In the genomic region with DNA sequence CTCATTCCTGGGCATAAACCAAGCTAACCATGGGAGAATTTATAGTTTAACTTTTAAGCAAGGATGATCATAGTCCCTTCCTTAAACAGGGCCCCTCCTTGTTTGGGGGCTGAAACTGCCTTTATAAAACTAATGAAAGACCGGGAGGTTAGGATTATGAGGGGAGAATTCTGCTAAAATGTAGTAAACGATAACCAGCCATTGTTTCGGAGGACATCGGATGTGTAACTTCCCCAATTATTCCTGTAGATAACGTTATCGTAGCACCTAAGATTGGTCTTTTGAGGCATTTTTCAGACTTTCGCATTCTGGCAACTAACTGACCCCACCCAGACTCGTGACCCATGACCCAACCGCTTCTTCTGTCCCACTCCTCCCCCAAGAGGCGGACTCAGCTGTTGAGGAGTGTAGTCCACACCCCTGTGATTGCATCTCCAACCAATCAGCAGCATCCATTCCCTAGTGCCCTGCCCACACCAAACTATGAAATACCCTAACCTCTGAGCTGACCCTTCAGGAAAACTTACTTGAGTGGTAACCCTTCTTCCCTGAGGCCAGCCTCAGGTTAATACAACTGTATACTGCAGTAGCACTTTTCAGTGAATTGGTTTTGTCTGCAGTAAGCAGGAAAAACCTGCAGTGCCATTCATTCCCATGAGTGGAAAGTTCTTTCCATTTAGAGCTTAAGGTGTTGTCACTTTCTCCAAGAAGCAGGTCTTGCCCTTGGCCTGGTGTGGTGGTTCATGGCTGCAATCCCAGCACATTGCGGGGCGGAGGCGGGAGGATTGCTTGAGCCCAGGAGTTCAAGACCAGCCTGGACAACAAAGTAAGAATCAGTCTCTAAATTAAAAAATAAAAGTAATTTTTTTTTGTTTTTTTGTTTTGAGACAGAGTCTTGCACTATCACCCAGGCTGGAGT, we compare ENCODE assay signal across 1 cellular context.
TF ChIP-seq lines count a peak whose summit lies in the region.

No MANE protein-coding gene starts in this region.

TF ChIP-seq in neural cell, 6 proteins besides CTCF, POLR2A, EP300 and RAD21 (continued from another document):
- TF ChIP-seq, protein P1, sequence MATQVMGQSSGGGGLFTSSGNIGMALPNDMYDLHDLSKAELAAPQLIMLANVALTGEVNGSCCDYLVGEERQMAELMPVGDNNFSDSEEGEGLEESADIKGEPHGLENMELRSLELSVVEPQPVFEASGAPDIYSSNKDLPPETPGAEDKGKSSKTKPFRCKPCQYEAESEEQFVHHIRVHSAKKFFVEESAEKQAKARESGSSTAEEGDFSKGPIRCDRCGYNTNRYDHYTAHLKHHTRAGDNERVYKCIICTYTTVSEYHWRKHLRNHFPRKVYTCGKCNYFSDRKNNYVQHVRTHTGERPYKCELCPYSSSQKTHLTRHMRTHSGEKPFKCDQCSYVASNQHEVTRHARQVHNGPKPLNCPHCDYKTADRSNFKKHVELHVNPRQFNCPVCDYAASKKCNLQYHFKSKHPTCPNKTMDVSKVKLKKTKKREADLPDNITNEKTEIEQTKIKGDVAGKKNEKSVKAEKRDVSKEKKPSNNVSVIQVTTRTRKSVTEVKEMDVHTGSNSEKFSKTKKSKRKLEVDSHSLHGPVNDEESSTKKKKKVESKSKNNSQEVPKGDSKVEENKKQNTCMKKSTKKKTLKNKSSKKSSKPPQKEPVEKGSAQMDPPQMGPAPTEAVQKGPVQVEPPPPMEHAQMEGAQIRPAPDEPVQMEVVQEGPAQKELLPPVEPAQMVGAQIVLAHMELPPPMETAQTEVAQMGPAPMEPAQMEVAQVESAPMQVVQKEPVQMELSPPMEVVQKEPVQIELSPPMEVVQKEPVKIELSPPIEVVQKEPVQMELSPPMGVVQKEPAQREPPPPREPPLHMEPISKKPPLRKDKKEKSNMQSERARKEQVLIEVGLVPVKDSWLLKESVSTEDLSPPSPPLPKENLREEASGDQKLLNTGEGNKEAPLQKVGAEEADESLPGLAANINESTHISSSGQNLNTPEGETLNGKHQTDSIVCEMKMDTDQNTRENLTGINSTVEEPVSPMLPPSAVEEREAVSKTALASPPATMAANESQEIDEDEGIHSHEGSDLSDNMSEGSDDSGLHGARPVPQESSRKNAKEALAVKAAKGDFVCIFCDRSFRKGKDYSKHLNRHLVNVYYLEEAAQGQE (IDR thresholded peaks at IDR 0.05; ENCODE audit: borderline replicate concordance) = no peak
